In the genomic region with DNA sequence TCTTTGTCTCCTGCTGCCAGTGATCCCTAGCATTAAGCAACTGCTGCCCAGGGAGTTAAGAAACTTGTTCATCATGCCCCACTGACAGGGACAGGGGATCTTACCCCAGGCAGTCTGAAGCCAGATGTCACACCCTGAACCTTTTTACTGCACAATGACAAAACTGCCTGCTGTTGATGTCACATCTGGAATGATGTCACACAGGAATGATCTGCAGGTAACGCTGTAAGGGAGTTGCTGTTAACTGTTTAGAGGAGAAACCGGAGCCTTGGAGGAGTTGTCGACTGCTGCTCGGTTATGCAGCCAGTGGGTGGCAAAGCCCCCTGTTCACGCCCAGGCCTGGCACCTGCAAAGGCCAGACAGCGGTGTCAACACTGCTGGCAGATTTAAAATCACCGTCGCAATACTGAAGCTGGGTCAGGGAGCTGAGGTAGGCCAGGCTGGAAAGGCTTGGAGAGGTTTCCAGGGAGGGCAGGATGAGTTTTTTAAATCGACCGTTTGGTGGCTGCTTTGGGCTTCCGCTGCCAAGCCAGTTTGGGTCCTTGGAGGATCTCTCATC, we compare ENCODE assay signal across 1 cellular context.
TF ChIP-seq lines count a peak whose summit lies in the region.

No MANE protein-coding gene starts in this region.

TF ChIP-seq in H1, 55 proteins besides CTCF, POLR2A, EP300 and RAD21:
- no peak for TF ChIP-seq SAP30 (IDR thresholded peaks at IDR 0.05; ENCODE audit: insufficient read depth, insufficient replicate concordance, low read length)
- TF ChIP-seq, protein P1, sequence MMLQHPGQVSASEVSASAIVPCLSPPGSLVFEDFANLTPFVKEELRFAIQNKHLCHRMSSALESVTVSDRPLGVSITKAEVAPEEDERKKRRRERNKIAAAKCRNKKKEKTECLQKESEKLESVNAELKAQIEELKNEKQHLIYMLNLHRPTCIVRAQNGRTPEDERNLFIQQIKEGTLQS (IDR thresholded peaks at IDR 0.05; ENCODE audit: insufficient read depth, low read depth, low read length): no peak
- TF ChIP-seq CEBPB (IDR thresholded peaks at IDR 0.05; ENCODE audit: low read depth, low read length): no peak
- no peak for TF ChIP-seq EGR1 (IDR thresholded peaks at IDR 0.05; ENCODE audit: borderline replicate concordance, low read depth, low read length)
- TF ChIP-seq HDAC2 (IDR thresholded peaks at IDR 0.05; ENCODE audit: borderline replicate concordance in 1 of 2, low read depth in 2 of 2, low read length in 2 of 2): no peak
- no peak for TF ChIP-seq KDM5A (IDR thresholded peaks at IDR 0.05; ENCODE audit: low read length)
- no peak for TF ChIP-seq POU5F1 (IDR thresholded peaks at IDR 0.05; ENCODE audit: low read depth, low read length)
- TF ChIP-seq SP4 (IDR thresholded peaks at IDR 0.05; ENCODE audit: low read length): no peak
- no peak for TF ChIP-seq FOSL1 (IDR thresholded peaks at IDR 0.05; ENCODE audit: insufficient read depth, low read depth, low read length)
- TF ChIP-seq BACH1 (IDR thresholded peaks at IDR 0.05; ENCODE audit: low read length): no peak
- TF ChIP-seq RXRA (IDR thresholded peaks at IDR 0.05; ENCODE audit: insufficient read depth, low read depth, low read length): no peak
- no peak for TF ChIP-seq CBX8 (IDR thresholded peaks at IDR 0.05; ENCODE audit: borderline replicate concordance, low read depth, low read length)
- TF ChIP-seq RFX5 (IDR thresholded peaks at IDR 0.05; ENCODE audit: borderline replicate concordance, low read depth, low read length): no peak
